ENCODE assay signal across 1 cellular context in genomic region chr12:57127101-57127709, GRCh38.
TF ChIP-seq lines count a peak whose summit lies in the region.

No MANE protein-coding gene starts in this region.

TF ChIP-seq in HCT116, 20 proteins besides CTCF, POLR2A, EP300 and RAD21:
- TF ChIP-seq ATF3 (IDR thresholded peaks at IDR 0.05): no peak
- no peak for TF ChIP-seq CBX3 (IDR thresholded peaks at IDR 0.05; ENCODE audit: low read depth)
- no peak for TF ChIP-seq SRF (IDR thresholded peaks at IDR 0.05; ENCODE audit: low read depth)
- TF ChIP-seq EZH2phosphoT487 (IDR thresholded peaks at IDR 0.05; ENCODE audit: borderline replicate concordance): no peak
- no peak for TF ChIP-seq JUND (IDR thresholded peaks at IDR 0.05)
- peak; percentile 83 for TF ChIP-seq POLR2AphosphoS5 (IDR thresholded peaks at IDR 0.05; ENCODE audit: low read depth, low read length)
- no peak for TF ChIP-seq REST (IDR thresholded peaks at IDR 0.05; ENCODE audit: low read depth)
- TF ChIP-seq YY1 (IDR thresholded peaks at IDR 0.05; ENCODE audit: extremely low read depth, insufficient replicate concordance, low read depth, low read length): peak; percentile 27
- TF ChIP-seq EGR1 (IDR thresholded peaks at IDR 0.05; ENCODE audit: low read depth): no peak
- TF ChIP-seq, protein P1, sequence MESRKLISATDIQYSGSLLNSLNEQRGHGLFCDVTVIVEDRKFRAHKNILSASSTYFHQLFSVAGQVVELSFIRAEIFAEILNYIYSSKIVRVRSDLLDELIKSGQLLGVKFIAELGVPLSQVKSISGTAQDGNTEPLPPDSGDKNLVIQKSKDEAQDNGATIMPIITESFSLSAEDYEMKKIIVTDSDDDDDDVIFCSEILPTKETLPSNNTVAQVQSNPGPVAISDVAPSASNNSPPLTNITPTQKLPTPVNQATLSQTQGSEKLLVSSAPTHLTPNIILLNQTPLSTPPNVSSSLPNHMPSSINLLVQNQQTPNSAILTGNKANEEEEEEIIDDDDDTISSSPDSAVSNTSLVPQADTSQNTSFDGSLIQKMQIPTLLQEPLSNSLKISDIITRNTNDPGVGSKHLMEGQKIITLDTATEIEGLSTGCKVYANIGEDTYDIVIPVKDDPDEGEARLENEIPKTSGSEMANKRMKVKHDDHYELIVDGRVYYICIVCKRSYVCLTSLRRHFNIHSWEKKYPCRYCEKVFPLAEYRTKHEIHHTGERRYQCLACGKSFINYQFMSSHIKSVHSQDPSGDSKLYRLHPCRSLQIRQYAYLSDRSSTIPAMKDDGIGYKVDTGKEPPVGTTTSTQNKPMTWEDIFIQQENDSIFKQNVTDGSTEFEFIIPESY (IDR thresholded peaks at IDR 0.05; ENCODE audit: extremely low read depth, insufficient replicate concordance, low read length): no peak
- no peak for TF ChIP-seq ZNF274 (IDR thresholded peaks at IDR 0.05; ENCODE audit: low read depth, low read length)
- TF ChIP-seq MAX (IDR thresholded peaks at IDR 0.05): peak; percentile 80; the same call in 1 of the 2 replicates
- no peak for TF ChIP-seq SIN3A (IDR thresholded peaks at IDR 0.05; ENCODE audit: low read depth)
- TF ChIP-seq TCF7L2 (IDR thresholded peaks at IDR 0.05; ENCODE audit: borderline replicate concordance, extremely low read depth, insufficient read depth, insufficient read length): no peak
- TF ChIP-seq SP1 (IDR thresholded peaks at IDR 0.05; ENCODE audit: low read depth): no peak; the same call in none of the 2 replicates
